Comparison of ENCODE assay signal across 21 cellular contexts in genomic region chr22:25929479-25929878, GRCh38.
"Had no signal": no experiment of that assay in that cellular context is flagged by ENCODE, and none has a peak within 500 bp of the region (broad histone marks: within the 10 kb centered on the region; RNA-seq: fewer than 3 reads in every experiment).

No MANE protein-coding gene starts in this region.

- H3K27ac ChIP-seq: neutrophil, right lobe of liver, testis had no signal

- H3K36me3 ChIP-seq: neutrophil, right lobe of liver had no signal

- H3K27me3 ChIP-seq: right lobe of liver, testis had no signal

- H3K4me3 Mint-ChIP-seq: activated CD4-positive, alpha-beta T cell treated with anti-CD3 and anti-CD28 coated beads for 36 hours; activated naive CD8-positive, alpha-beta T cell; central memory CD8-positive, alpha-beta T cell; natural killer cell treated with Interleukin-12 subunit alpha and Interleukin-12 subunit beta and Interleukin-15 and Interleukin-18, amount 100 ng/mL, for 72 hours had no signal

- H3K4me1 Mint-ChIP-seq: activated CD4-positive, alpha-beta T cell treated with anti-CD3 and anti-CD28 coated beads for 36 hours; central memory CD8-positive, alpha-beta T cell had no signal

- H3K4me1 ChIP-seq: right lobe of liver, testis had no signal

- DNase-seq: activated CD4-positive, alpha-beta T cell treated with anti-CD3 and anti-CD28 coated beads for 36 hours; activated CD4-positive, alpha-beta T cell treated with anti-CD3 and anti-CD28 coated beads, Interleukin-2, amount 50 U/mL, for 4 hours; activated CD4-positive, CD25-positive, alpha-beta regulatory T cell; activated effector memory CD4-positive, alpha-beta T cell treated with Interleukin-2 at 50 U/mL for 16 hours; activated naive CD4-positive, alpha-beta T cell treated with Interleukin-2 at 50 U/mL for 16 hours; activated T-cell treated with anti-CD3 and anti-CD28 coated beads for 4 hours; anterior cingulate cortex; dermis blood vessel endothelial cell; effector CD4-positive, alpha-beta T cell; islet precursor cell; left ventricle myocardium superior; mucosa of descending colon; right lobe of liver; stimulated activated CD4-positive, alpha-beta T cell treated with anti-CD3 and anti-CD28 coated beads, Interleukin-4, amount 100 ng/mL, for 1 hour; stimulated activated naive CD8-positive, alpha-beta T cell treated with anti-CD3 and anti-CD28 coated beads, Interleukin-15, Interleukin-2, amounts not matched to agents 100 U/mL and 50 U/mL, for 24 hours; testis; trophoblast cell had no signal

- H3K27ac Mint-ChIP-seq: activated CD4-positive, alpha-beta T cell treated with anti-CD3 and anti-CD28 coated beads for 36 hours; activated naive CD8-positive, alpha-beta T cell; natural killer cell treated with Interleukin-12 subunit alpha and Interleukin-12 subunit beta and Interleukin-15 and Interleukin-18, amount 100 ng/mL, for 72 hours had no signal

- H3K9me3 ChIP-seq: mucosa of descending colon, neutrophil, right lobe of liver, testis had no signal

- H3K4me3 ChIP-seq: mucosa of descending colon, right lobe of liver, testis had no signal

- H3K36me3 Mint-ChIP-seq: natural killer cell treated with Interleukin-12 subunit alpha and Interleukin-12 subunit beta and Interleukin-15 and Interleukin-18, amount 100 ng/mL, for 72 hours had no signal

- H3K9me3 Mint-ChIP-seq: natural killer cell treated with Interleukin-12 subunit alpha and Interleukin-12 subunit beta and Interleukin-15 and Interleukin-18, amount 100 ng/mL, for 72 hours had no signal
